In the genomic region with DNA sequence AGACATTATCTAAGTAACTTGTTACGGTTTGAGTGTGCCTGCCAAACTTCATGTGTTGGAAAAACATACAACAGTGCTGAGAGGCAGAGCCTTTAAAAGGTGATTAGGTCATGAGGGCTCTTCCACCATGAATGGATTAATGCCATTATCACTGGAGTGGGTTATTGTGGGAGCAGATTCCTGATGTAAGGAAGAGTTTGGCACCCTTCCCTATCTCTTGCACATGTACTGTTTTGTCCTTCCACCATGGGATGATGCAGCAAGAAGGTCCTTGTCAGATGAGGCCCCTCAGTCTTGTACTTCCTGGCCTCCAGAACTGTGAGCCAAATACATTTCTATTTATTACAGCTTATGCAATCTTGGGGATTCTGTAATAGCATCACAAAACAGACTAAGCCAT, we compare ENCODE assay signal across 35 cellular contexts.
DNase-seq lines count a peak whose midpoint lies in the region; ATAC-seq, FAIRE-seq and TF ChIP-seq lines count a peak whose summit lies in the region.
"Had no signal": no experiment of that assay in that cellular context is flagged by ENCODE, and none has a peak within 500 bp of the region (broad histone marks: within the 10 kb centered on the region; RNA-seq: fewer than 3 reads in every experiment).

No MANE protein-coding gene starts in this region.

- no peak overlapping the region for H3K27ac Mint-ChIP-seq in MCF 10A (ENCODE audit: low read depth, unreplicated experiment)
- no peak overlapping the region for H3K27ac Mint-ChIP-seq in astrocyte (ENCODE audit: unreplicated experiment)
- no peak overlapping the region for H3K27ac Mint-ChIP-seq in activated CD8-positive, alpha-beta T cell treated with anti-CD3 and anti-CD28 coated beads for 36 hours
- H3K27ac Mint-ChIP-seq: activated CD4-positive, alpha-beta T cell treated with anti-CD3 and anti-CD28 coated beads for 36 hours; activated CD8-positive, alpha-beta T cell treated with anti-CD3 and anti-CD28 coated beads, Interleukin-2, amount 10 ng/mL, durations not matched to agents 7 days and 5 days; activated naive CD4-positive, alpha-beta T cell treated with anti-CD3 and anti-CD28 coated beads, Interleukin-2, amount 10 ng/mL, durations not matched to agents 7 days and 5 days; CD4-positive, CD25-positive, alpha-beta regulatory T cell; HFFc6; IgD-negative memory B cell; natural killer cell treated with Interleukin-12 subunit alpha and Interleukin-12 subunit beta and Interleukin-15 and Interleukin-18, amount 100 ng/mL, for 72 hours; stimulated activated naive CD8-positive, alpha-beta T cell treated with anti-CD3 and anti-CD28 coated beads, Interleukin-15, amount 100 ng/mL, for 72 hours had no signal

- H3K9me3 ChIP-seq in mammary epithelial cell (replicated peaks; ENCODE audit: insufficient read depth, low read length) (no peaks in the 10 kb centered on the region), astrocyte (ENCODE audit: insufficient read depth, low read depth, low read length) (no peaks in the 10 kb centered on the region)
- H3K9me3 ChIP-seq: colonic mucosa, pancreas, thyroid gland had no signal

- POLR2A ChIA-PET in MCF 10A (lab: Yijun Ruan, JAX) = no interaction called here
- POLR2A ChIA-PET in activated CD8-positive, alpha-beta T cell treated with anti-CD3 and anti-CD28 coated beads for 36 hours (lab: Charles Lee) = no interaction called here

- intact Hi-C loops in MCF 10A (cut with micrococcal nuclease) = no loop called here
- intact Hi-C loops in mammary epithelial cell (cut with micrococcal nuclease) = no loop called here
- intact Hi-C loops in activated CD8-positive, alpha-beta T cell treated with anti-CD3 and anti-CD28 coated beads for 36 hours (cut with micrococcal nuclease) = no loop called here

- H3K9me3 Mint-ChIP-seq in MCF 10A (ENCODE audit: unreplicated experiment) (no peaks in the 10 kb centered on the region), astrocyte (ENCODE audit: unreplicated experiment) (no peaks in the 10 kb centered on the region)
- peaks cover 9% of the 10 kb centered on the region for H3K9me3 Mint-ChIP-seq in activated CD8-positive, alpha-beta T cell treated with anti-CD3 and anti-CD28 coated beads for 36 hours
- H3K9me3 Mint-ChIP-seq: stimulated activated naive CD8-positive, alpha-beta T cell treated with anti-CD3 and anti-CD28 coated beads, Interleukin-15, amount 100 ng/mL, for 72 hours had no signal

- no peaks in the 10 kb centered on the region for H3K36me3 Mint-ChIP-seq in MCF 10A (ENCODE audit: insufficient read depth, unreplicated experiment)
- no peaks in the 10 kb centered on the region for H3K36me3 Mint-ChIP-seq in astrocyte (ENCODE audit: low read depth, unreplicated experiment)
- no peaks in the 10 kb centered on the region for H3K36me3 Mint-ChIP-seq in activated CD8-positive, alpha-beta T cell treated with anti-CD3 and anti-CD28 coated beads for 36 hours (ENCODE audit: low read depth)
- H3K36me3 Mint-ChIP-seq: activated naive CD4-positive, alpha-beta T cell treated with anti-CD3 and anti-CD28 coated beads, Interleukin-2, amount 10 ng/mL, durations not matched to agents 7 days and 5 days; CD4-positive, CD25-positive, alpha-beta regulatory T cell; IgD-negative memory B cell; natural killer cell treated with Interleukin-12 subunit alpha and Interleukin-12 subunit beta and Interleukin-15 and Interleukin-18, amount 100 ng/mL, for 72 hours had no signal

- H3K4me1 Mint-ChIP-seq in MCF 10A (ENCODE audit: insufficient read depth, unreplicated experiment) (no peaks in the 10 kb centered on the region), astrocyte (ENCODE audit: low read depth, unreplicated experiment) (no peaks in the 10 kb centered on the region)
- no peaks in the 10 kb centered on the region for H3K4me1 Mint-ChIP-seq in activated CD8-positive, alpha-beta T cell treated with anti-CD3 and anti-CD28 coated beads for 36 hours (ENCODE audit: low read depth)
- H3K4me1 Mint-ChIP-seq: activated CD4-positive, alpha-beta T cell treated with anti-CD3 and anti-CD28 coated beads for 36 hours; activated naive CD4-positive, alpha-beta T cell treated with anti-CD3 and anti-CD28 coated beads, Interleukin-2, amount 10 ng/mL, durations not matched to agents 7 days and 5 days; CD4-positive, CD25-positive, alpha-beta regulatory T cell; IgD-negative memory B cell; stimulated activated naive CD8-positive, alpha-beta T cell treated with anti-CD3 and anti-CD28 coated beads, Interleukin-15, amount 100 ng/mL, for 72 hours had no signal

- H3K4me2 ChIP-seq in mammary epithelial cell (ENCODE audit: insufficient read depth, low read depth, low read length) = no peak overlapping the region
- no peak overlapping the region for H3K4me2 ChIP-seq in astrocyte (ENCODE audit: low read length)
- H3K4me2 ChIP-seq: PC-9, smooth muscle cell had no signal

- H3K79me2 ChIP-seq in mammary epithelial cell (ENCODE audit: insufficient read depth, low read length) = no peaks in the 10 kb centered on the region
- no peaks in the 10 kb centered on the region for H3K79me2 ChIP-seq in astrocyte (ENCODE audit: insufficient read depth, low read length)

- H3K36me3 ChIP-seq in mammary epithelial cell (ENCODE audit: insufficient read depth, low read length) (no peaks in the 10 kb centered on the region), astrocyte (ENCODE audit: insufficient read depth, low read length) (no peaks in the 10 kb centered on the region)
- H3K36me3 ChIP-seq: colonic mucosa, pancreas, thyroid gland had no signal

- no peak for FAIRE-seq in astrocyte (lab: Jason Lieb, UNC)
- FAIRE-seq: A204.1, bronchial epithelial cell, pancreas had no signal

- H3K27me3 Mint-ChIP-seq in MCF 10A (ENCODE audit: insufficient read depth, unreplicated experiment) (peaks cover 27% of the 10 kb centered on the region), astrocyte (ENCODE audit: low read depth, unreplicated experiment) (no peaks in the 10 kb centered on the region)
- H3K27me3 Mint-ChIP-seq in activated CD8-positive, alpha-beta T cell treated with anti-CD3 and anti-CD28 coated beads for 36 hours = no peaks in the 10 kb centered on the region
- H3K27me3 Mint-ChIP-seq: activated CD4-positive, alpha-beta T cell treated with anti-CD3 and anti-CD28 coated beads for 36 hours; activated naive CD4-positive, alpha-beta T cell treated with anti-CD3 and anti-CD28 coated beads, Interleukin-2, amount 10 ng/mL, durations not matched to agents 7 days and 5 days; CD4-positive, CD25-positive, alpha-beta regulatory T cell; IgD-negative memory B cell; natural killer cell treated with Interleukin-12 subunit alpha and Interleukin-12 subunit beta and Interleukin-15 and Interleukin-18, amount 100 ng/mL, for 72 hours; stimulated activated naive CD8-positive, alpha-beta T cell treated with anti-CD3 and anti-CD28 coated beads, Interleukin-15, amount 100 ng/mL, for 72 hours had no signal

- dilution Hi-C loops in mammary epithelial cell (cut with HindIII; ENCODE audit: low sequenced_read_pairs) = no loop called here

- ATAC-seq in activated CD8-positive, alpha-beta T cell treated with anti-CD3 and anti-CD28 coated beads for 36 hours = no peak
- ATAC-seq: activated CD4-positive, alpha-beta T cell treated with anti-CD3 and anti-CD28 coated beads for 36 hours; activated CD8-positive, alpha-beta T cell treated with anti-CD3 and anti-CD28 coated beads, Interleukin-2, amount 10 ng/mL, durations not matched to agents 7 days and 5 days; natural killer cell treated with Interleukin-12 subunit alpha and Interleukin-12 subunit beta and Interleukin-15 and Interleukin-18, amount 100 ng/mL, for 72 hours; pancreas; stimulated activated naive CD8-positive, alpha-beta T cell treated with anti-CD3 and anti-CD28 coated beads, Interleukin-15, amount 100 ng/mL, for 72 hours had no signal

- BruUV-seq in MCF 10A (replicated peaks; lab: Mats Ljungman, UMichigan) (no TSS peak), mammary epithelial cell (replicated peaks; lab: Mats Ljungman, UMichigan) (no TSS peak)

- H3K27ac ChIP-seq in mammary epithelial cell (ENCODE audit: insufficient read depth, low read depth, low read length) (no peak overlapping the region), astrocyte (ENCODE audit: low read depth, low read length) (no peak overlapping the region)
- H3K27ac ChIP-seq: colonic mucosa, GM23248, pancreas, PC-9, thyroid gland, VCaP had no signal

- no peaks in the 10 kb centered on the region for H4K20me1 ChIP-seq in mammary epithelial cell (ENCODE audit: insufficient read depth, low read length)
- H4K20me1 ChIP-seq in astrocyte (ENCODE audit: insufficient read depth, low read length) = no peaks in the 10 kb centered on the region

- no peak for TF ChIP-seq CTCF in MCF 10A (IDR thresholded peaks at IDR 0.05; ENCODE audit: unreplicated experiment)
- no peak for TF ChIP-seq CTCF in mammary epithelial cell (conservative IDR thresholded peaks at IDR 0.05 in 1 of 2, IDR thresholded peaks at IDR 0.05 in 1 of 2; ENCODE audit: extremely low read depth in 1 of 2, insufficient read depth in 1 of 2, low read depth in 1 of 2, low read length in 2 of 2)
- TF ChIP-seq CTCF in astrocyte (IDR thresholded peaks at IDR 0.05; ENCODE audit: insufficient read depth, low read depth, low read length) = no peak
- TF ChIP-seq CTCF in fibroblast of villous mesenchyme (IDR thresholded peaks at IDR 0.05; ENCODE audit: insufficient read depth, low read depth, low read length) = no peak
- TF ChIP-seq CTCF in activated CD8-positive, alpha-beta T cell treated with anti-CD3 and anti-CD28 coated beads for 36 hours (IDR thresholded peaks at IDR 0.05) = no peak

- H3K4me3 ChIP-seq in mammary epithelial cell (replicated peaks in 1 of 3; ENCODE audit: insufficient read depth in 1 of 3, low read depth in 2 of 3, low read length in 3 of 3) = no peak overlapping the region
- H3K4me3 ChIP-seq in astrocyte (ENCODE audit: insufficient read depth, low read depth, low read length) = no peak overlapping the region
- no peak overlapping the region for H3K4me3 ChIP-seq in fibroblast of villous mesenchyme (ENCODE audit: low read depth, low read length)
- no peak overlapping the region for H3K4me3 ChIP-seq in skeletal muscle cell (ENCODE audit: low read depth, low read length)
- H3K4me3 ChIP-seq: colonic mucosa, GM23248, pancreas, PC-9, smooth muscle cell, thyroid gland had no signal

- H2AFZ ChIP-seq in mammary epithelial cell (ENCODE audit: low read depth, low read length) (no peak overlapping the region), astrocyte (ENCODE audit: low read depth, low read length) (no peak overlapping the region)
- H2AFZ ChIP-seq: GM23248, PC-9 had no signal

- H3K4me3 Mint-ChIP-seq in MCF 10A (ENCODE audit: unreplicated experiment) (no peak overlapping the region), astrocyte (ENCODE audit: unreplicated experiment) (no peak overlapping the region)
- no peak overlapping the region for H3K4me3 Mint-ChIP-seq in activated CD8-positive, alpha-beta T cell treated with anti-CD3 and anti-CD28 coated beads for 36 hours
- H3K4me3 Mint-ChIP-seq: activated CD4-positive, alpha-beta T cell treated with anti-CD3 and anti-CD28 coated beads for 36 hours; activated CD8-positive, alpha-beta T cell treated with anti-CD3 and anti-CD28 coated beads, Interleukin-2, amount 10 ng/mL, durations not matched to agents 7 days and 5 days; activated naive CD4-positive, alpha-beta T cell treated with anti-CD3 and anti-CD28 coated beads, Interleukin-2, amount 10 ng/mL, durations not matched to agents 7 days and 5 days; CD4-positive, CD25-positive, alpha-beta regulatory T cell; HFFc6; IgD-negative memory B cell; natural killer cell treated with Interleukin-12 subunit alpha and Interleukin-12 subunit beta and Interleukin-15 and Interleukin-18, amount 100 ng/mL, for 72 hours; stimulated activated naive CD8-positive, alpha-beta T cell treated with anti-CD3 and anti-CD28 coated beads, Interleukin-15, amount 100 ng/mL, for 72 hours had no signal

- in situ Hi-C loops in mammary epithelial cell (cut with MboI; ENCODE audit: low sequenced_read_pairs in 2 of 2) = no loop called here

- H3K4me1 ChIP-seq in mammary epithelial cell (ENCODE audit: insufficient read depth, low read length) (no peaks in the 10 kb centered on the region), astrocyte (ENCODE audit: insufficient read depth, low read length) (no peaks in the 10 kb centered on the region)
- H3K4me1 ChIP-seq: colonic mucosa, pancreas had no signal

- DNase-seq in MCF 10A (ENCODE audit: unreplicated experiment) (peak; percentile 13), mammary epithelial cell (no peak), astrocyte (ENCODE audit: low read depth) (peak; percentile 1), fibroblast of villous mesenchyme (ENCODE audit: low read depth) (peak; percentile 10), skeletal muscle cell (ENCODE audit: low read depth) (peak; percentile 52), NCI-H2227 (lab: John Stamatoyannopoulos, UW; ENCODE audit: unreplicated experiment) (no peak), SK-N-DZ (ENCODE audit: low spot score) (no peak)
- DNase-seq in activated CD8-positive, alpha-beta T cell treated with anti-CD3 and anti-CD28 coated beads for 36 hours = no peak
- DNase-seq: activated CD4-positive, alpha-beta T cell treated with anti-CD3 and anti-CD28 coated beads for 36 hours; activated CD8-positive, alpha-beta T cell treated with anti-CD3 and anti-CD28 coated beads, Interleukin-2, amount 10 ng/mL, durations not matched to agents 7 days and 5 days; activated naive CD4-positive, alpha-beta T cell treated with anti-CD3 and anti-CD28 coated beads, Interleukin-2, amount 10 ng/mL, durations not matched to agents 7 days and 5 days; AML-193; amygdala; Calu3; CD4-positive, CD25-positive, alpha-beta regulatory T cell; colonic mucosa; DND-41; effector CD8-positive, alpha-beta T cell; foreskin melanocyte; GF-D8; GM23248; HFFc6; NCI-H187; NCI-H2171 treated with DMSO at 0.1 percent for 48 hours; NCI-H526; pancreas; PC-9; stimulated activated naive CD8-positive, alpha-beta T cell treated with anti-CD3 and anti-CD28 coated beads, Interleukin-15, amount 100 ng/mL, for 72 hours; thyroid gland had no signal

- 73% methylated on average over 1 of the region's 1 CpG for WGBS in mammary epithelial cell (ENCODE audit: low coverage, missing lambda C conversion rate)

- H3K27me3 ChIP-seq in mammary epithelial cell (ENCODE audit: insufficient read depth, low read length) = no peaks in the 10 kb centered on the region
- H3K27me3 ChIP-seq in astrocyte (ENCODE audit: insufficient read depth, low read length) = no peaks in the 10 kb centered on the region
- H3K27me3 ChIP-seq: colonic mucosa, pancreas, thyroid gland had no signal

- CTCF ChIA-PET in MCF 10A (lab: Yijun Ruan, JAX) = no interaction called here
- CTCF ChIA-PET in mammary epithelial cell (lab: Charles Lee; ENCODE audit: low non-redundant PET) = no interaction called here
- CTCF ChIA-PET in activated CD8-positive, alpha-beta T cell treated with anti-CD3 and anti-CD28 coated beads for 36 hours (lab: Charles Lee) = no interaction called here

- no peak overlapping the region for H3K9ac ChIP-seq in mammary epithelial cell (ENCODE audit: insufficient read depth, low read length)
- H3K9ac ChIP-seq in astrocyte (ENCODE audit: low read length) = no peak overlapping the region
- H3K9ac ChIP-seq: GM23248 had no signal

Comparison
In these comparisons a context has a peak if more than half of its experiments do, and no peak if none do; other contexts are left out.
1. DNase-seq: peak in MCF 10A (single experiment), astrocyte (single experiment), fibroblast of villous mesenchyme (single experiment) and skeletal muscle cell (single experiment); none in mammary epithelial cell (single experiment), activated CD8-positive, alpha-beta T cell treated with anti-CD3 and anti-CD28 coated beads for 36 hours (single experiment), NCI-H2227 (single experiment) and SK-N-DZ (single experiment).